ENCODE assay signal across 11 cellular contexts in the genomic region with DNA sequence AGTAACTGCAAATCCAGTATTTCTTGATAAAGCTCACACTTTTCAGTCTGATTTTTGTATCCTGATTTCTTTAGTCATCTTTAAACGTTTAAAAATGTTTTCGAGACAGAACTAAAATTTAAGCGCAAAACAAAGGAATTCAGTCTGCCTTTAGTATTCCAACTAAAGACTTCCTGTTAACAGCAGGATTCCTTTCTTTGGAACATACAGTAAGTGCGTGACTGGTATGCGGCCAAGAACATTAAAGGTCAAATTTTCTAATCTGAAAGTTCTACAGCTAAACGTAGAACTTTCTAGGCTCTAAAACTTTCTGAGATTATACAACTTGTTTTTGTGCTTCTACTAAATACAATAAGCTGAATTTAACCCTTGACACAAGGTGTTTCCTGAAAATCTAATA. TPM values are rescaled to one million over a fixed set of nuclear protein-coding genes. Genes with fewer than 3 reads are reported as not detected.
DNase-seq lines count a peak whose midpoint lies in the region; ATAC-seq, FAIRE-seq and TF ChIP-seq lines count a peak whose summit lies in the region.
"Had no signal": no experiment of that assay in that cellular context is flagged by ENCODE, and none has a peak within 500 bp of the region (broad histone marks: within the 10 kb centered on the region; RNA-seq: fewer than 3 reads in every experiment).

No MANE protein-coding gene starts in this region.

- no peak for TF ChIP-seq CTCF in kidney (IDR thresholded peaks at IDR 0.05; ENCODE audit: borderline replicate concordance, extremely low read depth, insufficient read depth)

- H3K9me3 ChIP-seq in HUES64 (ENCODE audit: insufficient read depth, low read depth, low read length) (no peaks in the 10 kb centered on the region), duodenal mucosa (ENCODE audit: control insufficient read depth in 1 of 2, low read length in 2 of 2) (no peaks in the 10 kb centered on the region), kidney (ENCODE audit: control insufficient read depth in 1 of 2, low read length in 2 of 2) (no peaks in the 10 kb centered on the region)
- H3K9me3 ChIP-seq: MG63 had no signal

- 19% methylated on average over 6 of the region's 6 CpGs for WGBS in HUES64

- no peak for DNase-seq in kidney
- peak; percentile 15 for DNase-seq in stromal cell of bone marrow (ENCODE audit: low read depth)
- DNase-seq in NCI-H128 (lab: John Stamatoyannopoulos, UW; ENCODE audit: unreplicated experiment): no peak
- no peak for DNase-seq in NCI-H146 (lab: John Stamatoyannopoulos, UW)
- no peak for DNase-seq in activated naive CD4-positive, alpha-beta T cell treated with Interleukin-2 at 50 U/mL for 16 hours
- DNase-seq: effector CD8-positive, alpha-beta T cell; MG63 had no signal

- H3K27me3 ChIP-seq in HUES64 (ENCODE audit: insufficient read depth, low read length): no peaks in the 10 kb centered on the region
- no peaks in the 10 kb centered on the region for H3K27me3 ChIP-seq in duodenal mucosa (ENCODE audit: control insufficient read depth in 1 of 2, insufficient read depth in 2 of 2, low read length in 2 of 2)
- H3K27me3 ChIP-seq: MG63 had no signal

- H3K4me1 ChIP-seq in HUES64 (ENCODE audit: insufficient read depth, low read length): peaks cover 27% of the 10 kb centered on the region
- peaks cover 4 to 17% of the 10 kb centered on the region in 2 donors for H3K4me1 ChIP-seq in duodenal mucosa (ENCODE audit: control insufficient read depth in 1 of 2, insufficient read depth in 2 of 2, low read length in 2 of 2)
- H3K4me1 ChIP-seq in kidney (ENCODE audit: control insufficient read depth in 1 of 2, insufficient read depth in 1 of 2, low read depth in 1 of 2, low read length in 2 of 2): no peaks in the 10 kb centered on the region

- H3K4me3 ChIP-seq in HUES64 (ENCODE audit: low read length) (peak overlapping the region; percentile 24), duodenal mucosa (ENCODE audit: low read depth in 1 of 2, low read length in 2 of 2) (no peak overlapping the region), kidney (ENCODE audit: low read length in 2 of 2) (peak overlapping the region in 1 of 2 donors; percentile 12)
- H3K4me3 ChIP-seq: MG63 had no signal

- intact Hi-C loops in kidney (cut with DNase I): no loop called here

- peak overlapping the region; percentile 76 for H3K27ac ChIP-seq in HUES64 (ENCODE audit: low read depth, low read length)
- peak overlapping the region; percentile 52 for H3K27ac ChIP-seq in duodenal mucosa (ENCODE audit: low read depth, low read length)
- H3K27ac ChIP-seq in kidney (ENCODE audit: low read depth in 2 of 2, low read length in 2 of 2): peak overlapping the region; percentile 10 to 78

- H3K9ac ChIP-seq in HUES64 (ENCODE audit: low read depth, low read length) (peak overlapping the region; percentile 28; the same call in 1 of the 2 replicates), duodenal mucosa (ENCODE audit: low read depth in 1 of 2, low read length in 2 of 2) (no peak overlapping the region), kidney (ENCODE audit: low read length in 2 of 2) (no peak overlapping the region)

- ATAC-seq in HG03432 (IDR thresholded peaks at IDR 0.05; ENCODE audit: unreplicated experiment): no peak
- ATAC-seq: Panc1 had no signal

- peaks cover 38% of the 10 kb centered on the region for H3K36me3 ChIP-seq in HUES64 (ENCODE audit: insufficient read depth, low read length)
- H3K36me3 ChIP-seq in duodenal mucosa (ENCODE audit: control insufficient read depth in 1 of 2, insufficient read depth in 2 of 2, low read length in 2 of 2): peaks cover 0 to 7% of the 10 kb centered on the region in 2 donors
- H3K36me3 ChIP-seq in kidney (ENCODE audit: control insufficient read depth in 1 of 2, insufficient read depth in 2 of 2, low read length in 2 of 2): peaks cover 0 to 2% of the 10 kb centered on the region in 2 donors

- peak; percentile 70 for FAIRE-seq in kidney (lab: Jason Lieb, UNC)

RNA-seq across cellular contexts. Expression of a gene that starts 9.9 kb away (rescaled TPM):
- polyA plus RNA-seq in HUES64 (2013, experiment 1 of 2): 43.6 TPM
- 44.2 TPM for polyA plus RNA-seq in HUES64 (2013, experiment 2 of 2)
- 36.9 TPM for total RNA-seq in kidney
- polyA plus RNA-seq in kidney (ENCODE audit: insufficient read depth, low read depth, low replicate concordance): 18.5 TPM
